17 cellular contexts compared by ENCODE assay signal in the genomic region with DNA sequence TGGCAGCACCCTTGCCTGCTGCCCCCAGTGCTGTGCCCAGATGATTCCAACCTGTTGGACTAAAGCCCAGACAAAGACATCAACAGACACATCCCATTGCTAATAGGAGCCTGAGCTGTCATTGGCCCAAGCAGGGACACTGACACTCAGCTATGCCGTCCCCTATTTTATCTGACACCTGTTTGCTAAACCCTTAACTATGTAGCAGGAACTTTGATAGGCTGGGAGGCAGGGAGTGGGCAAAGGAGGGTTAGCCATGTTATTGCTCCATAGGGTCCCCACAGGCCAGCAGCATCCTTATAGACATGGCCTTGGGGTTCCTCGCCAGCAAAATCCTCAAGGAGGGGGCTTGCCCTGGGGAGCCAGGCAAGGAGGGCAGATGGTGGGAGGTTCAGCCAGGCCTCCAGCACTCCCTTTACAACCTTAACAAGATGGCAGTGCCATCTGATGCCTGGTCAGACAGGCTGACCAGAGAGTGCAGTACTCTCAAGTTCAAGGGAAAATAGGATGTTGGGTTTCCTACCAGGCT.
"Had no signal": no experiment of that assay in that cellular context is flagged by ENCODE, and none has a peak within 500 bp of the region (broad histone marks: within the 10 kb centered on the region; RNA-seq: fewer than 3 reads in every experiment).

No MANE protein-coding gene starts in this region.

- H3K4me3 ChIP-seq: adrenal gland, lung, skin epidermis, transverse colon had no signal

- H3K27ac ChIP-seq: epithelial cell of prostate, skin epidermis, transverse colon had no signal

- H3K36me3 ChIP-seq: adrenal gland, transverse colon had no signal

- ATAC-seq: activated T-helper 17 cell treated with anti-CD3 and anti-CD28 coated beads, Interleukin-2, amount 50 U/mL, for 72 hours; natural killer cell treated with Interleukin-12 subunit alpha and Interleukin-12 subunit beta and Interleukin-15 and Interleukin-18, amount 100 ng/mL, for 72 hours; T-helper 17 cell had no signal

- H3K27me3 ChIP-seq: adrenal gland, transverse colon had no signal

- H3K9me3 ChIP-seq: adrenal gland, transverse colon had no signal

- DNase-seq: activated CD4-positive, alpha-beta T cell treated with anti-CD3 and anti-CD28 coated beads, Interleukin-2, amount 10 ng/mL, durations not matched to agents 7 days and 5 days; activated CD4-positive, CD25-positive, alpha-beta regulatory T cell; activated naive CD4-positive, alpha-beta T cell treated with anti-CD3 and anti-CD28 coated beads, Interleukin-2, amount 50 U/mL, for 16 hours; activated T-cell treated with anti-CD3 and anti-CD28 coated beads for 4 hours; adrenal gland; caudate nucleus; cortex of kidney; effector memory CD4-positive, alpha-beta T cell; hippocampal formation; T-helper 17 cell; transverse colon had no signal

- FAIRE-seq: TTC549 had no signal
